In genomic region chr7:100612730-100613446, GRCh38 we compare ENCODE assay signal across 8 cellular contexts. TPM values are rescaled to one million over a fixed set of nuclear protein-coding genes. Genes with fewer than 3 reads are reported as not detected.
A peak's percentile ranks its signal among the peaks of the same experiment; 100 is the strongest.
DNase-seq lines count a peak whose midpoint lies in the region; ATAC-seq and TF ChIP-seq lines count a peak whose summit lies in the region.

No MANE protein-coding gene starts in this region.

- TF ChIP-seq CTCF in Loucy (conservative IDR thresholded peaks at IDR 0.05; ENCODE audit: low read length) (peak; percentile 59), body of pancreas (IDR thresholded peaks at IDR 0.05) (no peak), lower leg skin (IDR thresholded peaks at IDR 0.05) (no peak), type B pancreatic cell (conservative IDR thresholded peaks at IDR 0.05) (peak; percentile 23)

- H2AFZ ChIP-seq in Loucy (ENCODE audit: low read length) = peak overlapping the region; percentile 29; the same call in 1 of the 2 replicates

- 0 out of 2 replicates have a peak, but pooled peaks cover 4% of the 10 kb centered on the region for H3F3A ChIP-seq in Loucy (ENCODE audit: low read depth)

- peak overlapping the region; percentile 99 for H3K4me3 Mint-ChIP-seq in type B pancreatic cell

- H4K20me1 ChIP-seq in Loucy (ENCODE audit: insufficient read depth, low read length, poor library complexity, severe bottlenecking) = no peaks in the 10 kb centered on the region

- 2% methylated on average over 29 of the region's 29 CpGs; no CpG with 5 or more reads in 1 of the 2 donors for WGBS in body of pancreas, 2 donors
- 4 to 10% methylated on average over 13 to 24 of the region's 29 CpGs for WGBS in lower leg skin, 2 donors

- peaks cover 7% of the 10 kb centered on the region for H3K4me1 Mint-ChIP-seq in type B pancreatic cell (ENCODE audit: unreplicated experiment)

- H3K36me3 ChIP-seq in Loucy (ENCODE audit: insufficient read depth, low read length) (no peaks in the 10 kb centered on the region), body of pancreas (replicated peaks in 1 of 2; ENCODE audit: insufficient read depth in 1 of 2, low read depth in 2 of 2) (no peaks in the 10 kb centered on the region)

- no peaks in the 10 kb centered on the region for H3K9me2 ChIP-seq in Loucy (replicated peaks; ENCODE audit: low read depth, low read length)

- no peak overlapping the region for H3K27ac Mint-ChIP-seq in type B pancreatic cell

- H3K4me3 ChIP-seq in Loucy (ENCODE audit: low read length, poor library complexity, severe bottlenecking) (peak overlapping the region; percentile 71), body of pancreas (peak overlapping the region; percentile 76 to 82), lower leg skin (ENCODE audit: low read depth, poor library complexity, severe bottlenecking) (peak overlapping the region; percentile 47)

- no peak for TF ChIP-seq POLR2A in body of pancreas (IDR thresholded peaks at IDR 0.05)
- TF ChIP-seq POLR2A in lower leg skin (IDR thresholded peaks at IDR 0.05) = no peak

- H3K27me3 Mint-ChIP-seq in type B pancreatic cell = no peaks in the 10 kb centered on the region

- intact Hi-C loops in body of pancreas (cut with DNase I) = no loop called here
- intact Hi-C loops in lower leg skin (cut with DNase I; ENCODE audit: low total_unique reads) = no loop called here

- peaks cover 4% of the 10 kb centered on the region for H3K36me3 Mint-ChIP-seq in type B pancreatic cell

- H3K27me3 ChIP-seq in Loucy (ENCODE audit: insufficient read depth, low read length, poor library complexity, severe bottlenecking) = no peaks in the 10 kb centered on the region
- H3K27me3 ChIP-seq in body of pancreas = no peaks in the 10 kb centered on the region

- ATAC-seq in GM18867 (IDR thresholded peaks at IDR 0.05; ENCODE audit: unreplicated experiment) (peak; percentile 0), body of pancreas (no peak)

- H3K4me2 ChIP-seq in Loucy (ENCODE audit: low read depth, low read length, poor library complexity, severe bottlenecking) = peak overlapping the region; percentile 98

- peak overlapping the region; percentile 65 for H3K9ac ChIP-seq in Loucy (ENCODE audit: low read depth, low read length, poor library complexity, severe bottlenecking)

- peak overlapping the region in 3 of 4 donors; percentile 90 to 99 (median 94) for H3K27ac ChIP-seq in body of pancreas

- H3K9me3 ChIP-seq in Loucy (ENCODE audit: insufficient read depth, low read depth, low read length) (no peaks in the 10 kb centered on the region), body of pancreas (no peaks in the 10 kb centered on the region)

- peak in 3 of 4 donors; percentile 19 to 33 (median 23) for DNase-seq in body of pancreas
- DNase-seq in lower leg skin (ENCODE audit: low spot score in 2 of 2) = no peak
- DNase-seq in type B pancreatic cell (ENCODE audit: extremely low spot score, unreplicated experiment) = no peak
- no peak for DNase-seq in HuH-7.5 (ENCODE audit: low spot score)
- no peak for DNase-seq in stimulated activated CD4-positive, alpha-beta T cell treated with anti-CD3 and anti-CD28 coated beads, Interleukin-4, amount 100 ng/mL, for 1 hour
- DNase-seq in effector CD8-positive, alpha-beta T cell (lab: John Stamatoyannopoulos, UW) = no peak

- no peaks in the 10 kb centered on the region for H3K9me3 Mint-ChIP-seq in type B pancreatic cell

- H3K4me1 ChIP-seq in Loucy (ENCODE audit: insufficient read depth, low read length, poor library complexity, severe bottlenecking) = peaks cover 19% of the 10 kb centered on the region
- peaks cover 10% of the 10 kb centered on the region for H3K4me1 ChIP-seq in body of pancreas

- H3K79me2 ChIP-seq in Loucy (ENCODE audit: insufficient read depth, low read length) = no peaks in the 10 kb centered on the region

RNA-seq across cellular contexts. Expression of gene MOSPD3, which starts 0.5 kb away (rescaled TPM):
- total RNA-seq in body of pancreas = 1 to 10 TPM; 6.9 to 8.6 TPM
- 10 to 100 TPM; 22.3 to 33.5 (median 26.9) TPM for total RNA-seq in lower leg skin
- total RNA-seq in type B pancreatic cell (ENCODE audit: low replicate concordance) = 28.3 and 29.0 TPM in 2 replicates

RNA-seq across cellular contexts. Expression of gene PCOLCE, which starts 10.7 kb away (rescaled TPM):
- total RNA-seq in body of pancreas (10 to 100 TPM in 1 of 2 donors, 1 to 10 TPM in 1; 7.3 to 24.1 TPM), lower leg skin (10 to 100 TPM in 1 of 4 donors, 1 to 10 TPM in 3; 4.9 to 47.6 (median 7.3) TPM), type B pancreatic cell (ENCODE audit: low replicate concordance) (11.6 and 152 TPM in 2 replicates)

RNA-seq across cellular contexts. Expression of gene FBXO24, which starts 26.8 kb away (rescaled TPM):
- 1 to 10 TPM; 1.8 to 5.3 TPM for total RNA-seq in body of pancreas
- total RNA-seq in lower leg skin = 1 to 10 TPM in 2 of 4 donors, under 1 TPM in 2; 0.15 to 4.3 (median 0.99) TPM
- total RNA-seq in type B pancreatic cell (ENCODE audit: low replicate concordance) = 0.76 and 0.77 TPM in 2 replicates

RNA-seq across cellular contexts. Expression of gene LRCH4, which starts 27.0 kb away (rescaled TPM):
- total RNA-seq in body of pancreas = 100 to 1,000 TPM in 1 of 2 donors, 10 to 100 TPM in 1; 25.4 to 121 TPM
- total RNA-seq in lower leg skin = 10 to 100 TPM; 42.0 to 82.2 (median 63.7) TPM
- 64.5 and 66.7 TPM in 2 replicates for total RNA-seq in type B pancreatic cell (ENCODE audit: low replicate concordance)

RNA-seq across cellular contexts. Expression of gene TFR2, which starts 28.5 kb away (rescaled TPM):
- total RNA-seq in body of pancreas (under 1 TPM in 1 of 2 donors, not detected in 1; 0.26 TPM), lower leg skin (1 to 10 TPM; 1.3 to 3.4 (median 1.6) TPM), type B pancreatic cell (ENCODE audit: low replicate concordance) (1.8 and 2.5 TPM in 2 replicates)

Comparison
In these comparisons a context has a peak if more than half of its experiments do, and no peak if none do; other contexts are left out.
1. CTCF ChIP-seq: peak in Loucy (single experiment) and type B pancreatic cell (single experiment); none in body of pancreas (0 of 7) and lower leg skin (0 of 3).
2. DNase-seq: peak in body of pancreas (3 of 4); none in lower leg skin (0 of 2), type B pancreatic cell (single experiment), HuH-7.5 (single experiment), stimulated activated CD4-positive, alpha-beta T cell treated with anti-CD3 and anti-CD28 coated beads, Interleukin-4, amount 100 ng/mL, for 1 hour (single experiment) and effector CD8-positive, alpha-beta T cell (single experiment).
3. Peak in every context shown above with its lines, with median percentiles within 50 percentile points of each other: H3K4me3 ChIP-seq.